ENCODE assay signal across 1 cellular context in the genomic region with DNA sequence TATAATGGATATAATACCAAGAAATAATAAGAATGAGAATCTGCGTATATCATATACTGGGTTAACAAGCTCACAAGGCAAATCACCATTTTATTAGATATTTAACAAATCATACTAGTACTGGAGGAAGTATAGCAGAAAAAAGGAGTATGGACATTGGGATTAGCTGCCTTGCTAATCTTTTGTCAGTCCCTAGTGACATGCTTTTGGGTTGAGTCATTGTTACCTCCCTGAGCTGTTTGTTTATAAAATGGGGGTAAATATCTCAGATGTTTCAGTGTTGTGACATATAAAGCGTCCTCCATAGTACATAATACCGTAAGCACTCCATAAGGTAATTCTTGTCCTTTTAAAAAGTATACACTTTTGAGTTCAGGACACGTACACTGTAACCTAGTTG.
TF ChIP-seq lines count a peak whose summit lies in the region.

No MANE protein-coding gene starts in this region.

TF ChIP-seq in GM23338, 12 proteins besides CTCF, POLR2A, EP300 and RAD21:
- TF ChIP-seq, protein P1, sequence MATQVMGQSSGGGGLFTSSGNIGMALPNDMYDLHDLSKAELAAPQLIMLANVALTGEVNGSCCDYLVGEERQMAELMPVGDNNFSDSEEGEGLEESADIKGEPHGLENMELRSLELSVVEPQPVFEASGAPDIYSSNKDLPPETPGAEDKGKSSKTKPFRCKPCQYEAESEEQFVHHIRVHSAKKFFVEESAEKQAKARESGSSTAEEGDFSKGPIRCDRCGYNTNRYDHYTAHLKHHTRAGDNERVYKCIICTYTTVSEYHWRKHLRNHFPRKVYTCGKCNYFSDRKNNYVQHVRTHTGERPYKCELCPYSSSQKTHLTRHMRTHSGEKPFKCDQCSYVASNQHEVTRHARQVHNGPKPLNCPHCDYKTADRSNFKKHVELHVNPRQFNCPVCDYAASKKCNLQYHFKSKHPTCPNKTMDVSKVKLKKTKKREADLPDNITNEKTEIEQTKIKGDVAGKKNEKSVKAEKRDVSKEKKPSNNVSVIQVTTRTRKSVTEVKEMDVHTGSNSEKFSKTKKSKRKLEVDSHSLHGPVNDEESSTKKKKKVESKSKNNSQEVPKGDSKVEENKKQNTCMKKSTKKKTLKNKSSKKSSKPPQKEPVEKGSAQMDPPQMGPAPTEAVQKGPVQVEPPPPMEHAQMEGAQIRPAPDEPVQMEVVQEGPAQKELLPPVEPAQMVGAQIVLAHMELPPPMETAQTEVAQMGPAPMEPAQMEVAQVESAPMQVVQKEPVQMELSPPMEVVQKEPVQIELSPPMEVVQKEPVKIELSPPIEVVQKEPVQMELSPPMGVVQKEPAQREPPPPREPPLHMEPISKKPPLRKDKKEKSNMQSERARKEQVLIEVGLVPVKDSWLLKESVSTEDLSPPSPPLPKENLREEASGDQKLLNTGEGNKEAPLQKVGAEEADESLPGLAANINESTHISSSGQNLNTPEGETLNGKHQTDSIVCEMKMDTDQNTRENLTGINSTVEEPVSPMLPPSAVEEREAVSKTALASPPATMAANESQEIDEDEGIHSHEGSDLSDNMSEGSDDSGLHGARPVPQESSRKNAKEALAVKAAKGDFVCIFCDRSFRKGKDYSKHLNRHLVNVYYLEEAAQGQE (IDR thresholded peaks at IDR 0.05; ENCODE audit: unreplicated experiment): no peak
- TF ChIP-seq, protein P2, sequence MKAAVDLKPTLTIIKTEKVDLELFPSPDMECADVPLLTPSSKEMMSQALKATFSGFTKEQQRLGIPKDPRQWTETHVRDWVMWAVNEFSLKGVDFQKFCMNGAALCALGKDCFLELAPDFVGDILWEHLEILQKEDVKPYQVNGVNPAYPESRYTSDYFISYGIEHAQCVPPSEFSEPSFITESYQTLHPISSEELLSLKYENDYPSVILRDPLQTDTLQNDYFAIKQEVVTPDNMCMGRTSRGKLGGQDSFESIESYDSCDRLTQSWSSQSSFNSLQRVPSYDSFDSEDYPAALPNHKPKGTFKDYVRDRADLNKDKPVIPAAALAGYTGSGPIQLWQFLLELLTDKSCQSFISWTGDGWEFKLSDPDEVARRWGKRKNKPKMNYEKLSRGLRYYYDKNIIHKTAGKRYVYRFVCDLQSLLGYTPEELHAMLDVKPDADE (IDR thresholded peaks at IDR 0.05): no peak
- no peak for TF ChIP-seq ZNF331 (CRISPR knock-in tag; IDR thresholded peaks at IDR 0.05; ENCODE audit: low read depth)
- TF ChIP-seq POLR2AphosphoS5 (IDR thresholded peaks at IDR 0.05; ENCODE audit: low read depth): no peak
- TF ChIP-seq CREB1 (CRISPR knock-in tag; IDR thresholded peaks at IDR 0.05; ENCODE audit: low read depth): no peak
- TF ChIP-seq NANOG (IDR thresholded peaks at IDR 0.05; ENCODE audit: borderline replicate concordance): no peak
- TF ChIP-seq, protein P3, sequence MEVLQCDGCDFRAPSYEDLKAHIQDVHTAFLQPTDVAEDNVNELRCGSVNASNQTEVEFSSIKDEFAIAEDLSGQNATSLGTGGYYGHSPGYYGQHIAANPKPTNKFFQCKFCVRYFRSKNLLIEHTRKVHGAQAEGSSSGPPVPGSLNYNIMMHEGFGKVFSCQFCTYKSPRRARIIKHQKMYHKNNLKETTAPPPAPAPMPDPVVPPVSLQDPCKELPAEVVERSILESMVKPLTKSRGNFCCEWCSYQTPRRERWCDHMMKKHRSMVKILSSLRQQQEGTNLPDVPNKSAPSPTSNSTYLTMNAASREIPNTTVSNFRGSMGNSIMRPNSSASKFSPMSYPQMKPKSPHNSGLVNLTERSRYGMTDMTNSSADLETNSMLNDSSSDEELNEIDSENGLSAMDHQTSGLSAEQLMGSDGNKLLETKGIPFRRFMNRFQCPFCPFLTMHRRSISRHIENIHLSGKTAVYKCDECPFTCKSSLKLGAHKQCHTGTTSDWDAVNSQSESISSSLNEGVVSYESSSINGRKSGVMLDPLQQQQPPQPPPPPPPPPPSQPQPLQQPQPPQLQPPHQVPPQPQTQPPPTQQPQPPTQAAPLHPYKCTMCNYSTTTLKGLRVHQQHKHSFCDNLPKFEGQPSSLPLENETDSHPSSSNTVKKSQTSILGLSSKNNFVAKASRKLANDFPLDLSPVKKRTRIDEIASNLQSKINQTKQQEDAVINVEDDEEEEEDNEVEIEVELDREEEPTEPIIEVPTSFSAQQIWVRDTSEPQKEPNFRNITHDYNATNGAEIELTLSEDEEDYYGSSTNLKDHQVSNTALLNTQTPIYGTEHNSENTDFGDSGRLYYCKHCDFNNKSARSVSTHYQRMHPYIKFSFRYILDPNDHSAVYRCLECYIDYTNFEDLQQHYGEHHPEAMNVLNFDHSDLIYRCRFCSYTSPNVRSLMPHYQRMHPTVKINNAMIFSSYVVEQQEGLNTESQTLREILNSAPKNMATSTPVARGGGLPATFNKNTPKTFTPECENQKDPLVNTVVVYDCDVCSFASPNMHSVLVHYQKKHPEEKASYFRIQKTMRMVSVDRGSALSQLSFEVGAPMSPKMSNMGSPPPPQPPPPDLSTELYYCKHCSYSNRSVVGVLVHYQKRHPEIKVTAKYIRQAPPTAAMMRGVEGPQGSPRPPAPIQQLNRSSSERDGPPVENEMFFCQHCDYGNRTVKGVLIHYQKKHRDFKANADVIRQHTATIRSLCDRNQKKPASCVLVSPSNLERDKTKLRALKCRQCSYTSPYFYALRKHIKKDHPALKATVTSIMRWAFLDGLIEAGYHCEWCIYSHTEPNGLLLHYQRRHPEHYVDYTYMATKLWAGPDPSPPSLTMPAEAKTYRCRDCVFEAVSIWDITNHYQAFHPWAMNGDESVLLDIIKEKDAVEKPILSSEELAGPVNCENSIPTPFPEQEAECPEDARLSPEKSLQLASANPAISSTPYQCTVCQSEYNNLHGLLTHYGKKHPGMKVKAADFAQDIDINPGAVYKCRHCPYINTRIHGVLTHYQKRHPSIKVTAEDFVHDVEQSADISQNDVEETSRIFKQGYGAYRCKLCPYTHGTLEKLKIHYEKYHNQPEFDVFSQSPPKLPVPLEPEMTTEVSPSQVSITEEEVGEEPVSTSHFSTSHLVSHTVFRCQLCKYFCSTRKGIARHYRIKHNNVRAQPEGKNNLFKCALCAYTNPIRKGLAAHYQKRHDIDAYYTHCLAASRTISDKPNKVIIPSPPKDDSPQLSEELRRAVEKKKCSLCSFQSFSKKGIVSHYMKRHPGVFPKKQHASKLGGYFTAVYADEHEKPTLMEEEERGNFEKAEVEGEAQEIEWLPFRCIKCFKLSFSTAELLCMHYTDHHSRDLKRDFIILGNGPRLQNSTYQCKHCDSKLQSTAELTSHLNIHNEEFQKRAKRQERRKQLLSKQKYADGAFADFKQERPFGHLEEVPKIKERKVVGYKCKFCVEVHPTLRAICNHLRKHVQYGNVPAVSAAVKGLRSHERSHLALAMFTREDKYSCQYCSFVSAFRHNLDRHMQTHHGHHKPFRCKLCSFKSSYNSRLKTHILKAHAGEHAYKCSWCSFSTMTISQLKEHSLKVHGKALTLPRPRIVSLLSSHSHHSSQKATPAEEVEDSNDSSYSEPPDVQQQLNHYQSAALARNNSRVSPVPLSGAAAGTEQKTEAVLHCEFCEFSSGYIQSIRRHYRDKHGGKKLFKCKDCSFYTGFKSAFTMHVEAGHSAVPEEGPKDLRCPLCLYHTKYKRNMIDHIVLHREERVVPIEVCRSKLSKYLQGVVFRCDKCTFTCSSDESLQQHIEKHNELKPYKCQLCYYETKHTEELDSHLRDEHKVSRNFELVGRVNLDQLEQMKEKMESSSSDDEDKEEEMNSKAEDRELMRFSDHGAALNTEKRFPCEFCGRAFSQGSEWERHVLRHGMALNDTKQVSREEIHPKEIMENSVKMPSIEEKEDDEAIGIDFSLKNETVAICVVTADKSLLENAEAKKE (CRISPR knock-in tag; IDR thresholded peaks at IDR 0.05): no peak
